8 cellular contexts compared by ENCODE assay signal in the genomic region with DNA sequence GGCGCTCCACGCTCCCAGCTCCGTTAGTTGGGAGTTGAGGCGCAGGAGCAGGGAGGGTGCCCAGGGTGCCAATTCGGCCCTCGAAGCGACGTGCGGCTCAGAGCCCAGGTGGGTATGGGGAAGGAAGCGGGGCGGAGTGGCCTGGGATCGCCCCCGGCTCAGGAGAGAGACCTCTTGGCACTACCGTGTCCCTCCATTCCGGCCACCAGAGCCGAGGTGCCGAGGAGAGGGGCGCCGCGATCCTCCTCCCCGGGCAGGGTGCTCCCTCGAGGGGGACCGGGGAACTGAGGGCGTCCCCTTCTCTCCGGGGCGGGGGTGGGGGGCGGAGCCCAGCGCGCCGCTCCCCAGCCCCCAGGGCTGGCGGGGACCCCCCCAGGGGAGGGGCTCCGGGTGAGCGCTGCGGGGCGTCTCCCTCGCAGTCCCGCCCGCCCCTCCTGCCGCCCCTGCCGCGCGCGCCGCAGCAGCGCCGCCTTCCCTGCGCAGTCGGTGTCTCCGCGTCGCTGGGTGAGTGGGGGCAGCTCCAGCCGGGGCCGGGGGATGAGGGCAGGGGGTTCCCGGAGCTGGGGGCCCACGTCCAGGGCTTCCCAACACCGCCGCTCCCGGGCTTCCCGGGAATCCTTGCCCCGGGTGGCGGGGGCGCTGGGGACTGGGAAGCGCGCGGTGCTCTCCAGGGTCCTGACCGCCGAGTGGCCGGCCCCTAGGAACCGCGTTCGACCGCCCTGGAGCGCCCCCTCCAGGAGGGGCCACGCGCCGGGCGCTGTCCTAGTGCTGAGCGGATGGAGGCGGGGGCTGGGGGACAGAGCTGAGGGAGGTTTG. TPM values are rescaled to one million over a fixed set of nuclear protein-coding genes. Genes with fewer than 3 reads are reported as not detected.
DNase-seq lines count a peak whose midpoint lies in the region; ATAC-seq and TF ChIP-seq lines count a peak whose summit lies in the region.

Gene HPCA (plus strand): TSS at position 480 of the 816 bp plus-strand sequence. CDS start 2,408 bp downstream, outside the sequence.

- ATAC-seq in omental fat pad (ENCODE audit: low FRiP score) = peak; percentile 54
- no peak for ATAC-seq in GM18858 (IDR thresholded peaks at IDR 0.05; ENCODE audit: unreplicated experiment)

- H3K79me2 ChIP-seq in KMS-11 (ENCODE audit: insufficient read depth, low read depth) = no peaks in the 10 kb centered on the region

- no peak within 1 kb of the TSS for H2AFZ ChIP-seq in KMS-11 (ENCODE audit: low read depth)

- no peaks in the 10 kb centered on the region for H3K4me1 ChIP-seq in KMS-11 (ENCODE audit: low read depth, poor library complexity, severe bottlenecking)

- H3K4me3 ChIP-seq in KMS-11 (IDR thresholded peaks at IDR 0.05; ENCODE audit: insufficient read depth, low read depth, low read length) = no peak within 1 kb of the TSS
- no peak within 1 kb of the TSS for H3K4me3 ChIP-seq in fibroblast of the aortic adventitia (ENCODE audit: low read depth, low read length)

- H3K9ac ChIP-seq in KMS-11 = no peak within 1 kb of the TSS

- peaks cover 19% of the 10 kb centered on the region; the same call in 1 of the 2 replicates for H3K27me3 ChIP-seq in KMS-11 (ENCODE audit: insufficient read depth, low read depth)

- no peaks in the 10 kb centered on the region for H3K36me3 ChIP-seq in KMS-11 (ENCODE audit: insufficient read depth)

- H3K4me2 ChIP-seq in KMS-11 = no peak within 1 kb of the TSS

- no peaks in the 10 kb centered on the region for H4K20me1 ChIP-seq in KMS-11 (ENCODE audit: insufficient read depth)

- peak; percentile 43 for TF ChIP-seq CTCF in KMS-11 (conservative IDR thresholded peaks at IDR 0.05; ENCODE audit: low read depth, low read length)
- TF ChIP-seq CTCF in fibroblast of the aortic adventitia (IDR thresholded peaks at IDR 0.05; ENCODE audit: insufficient read depth, low read length) = peak; percentile 68
- no peak for TF ChIP-seq CTCF in omental fat pad (IDR thresholded peaks at IDR 0.05)

- no peak within 1 kb of the TSS for H3K27ac ChIP-seq in KMS-11

- DNase-seq in DMS53 treated with DMSO at 0.1 percent for 48 hours (lab: John Stamatoyannopoulos, UW; ENCODE audit: unreplicated experiment) = peak; percentile 18
- peak; percentile 48 to 53 for DNase-seq in activated CD4-positive, alpha-beta T cell treated with anti-CD3 and anti-CD28 coated beads, Interleukin-2, amount 50 U/mL, for 48 hours
- peak; percentile 51 for DNase-seq in fibroblast of the aortic adventitia (ENCODE audit: low read depth)
- no peak for DNase-seq in omental fat pad (ENCODE audit: low spot score)
- DNase-seq in epidermal melanocyte (ENCODE audit: insufficient read length, low spot score) = no peak
- no peak for DNase-seq in NCI-H2029 treated with DMSO at 0.1 percent for 48 hours (lab: John Stamatoyannopoulos, UW)

RNA-seq across cellular contexts. Expression of gene HPCA, which starts in this region (rescaled TPM):
- total RNA-seq in fibroblast of the aortic adventitia (ENCODE audit: low replicate concordance) (0.49 TPM in 1 of 2 replicates, not detected in the other), omental fat pad (1 to 10 TPM in 1 of 4 donors, not detected in 3; 1.2 TPM)

Comparison
In these comparisons a context has a peak if more than half of its experiments do, and no peak if none do; other contexts are left out.
1. Peak in DNase-seq in fibroblast of the aortic adventitia; RNA of the gene not detected or under 1 TPM.
2. DNase-seq: peak in DMS53 treated with DMSO at 0.1 percent for 48 hours (single experiment) and activated CD4-positive, alpha-beta T cell treated with anti-CD3 and anti-CD28 coated beads, Interleukin-2, amount 50 U/mL, for 48 hours (2 of 2); none in omental fat pad (single experiment), epidermal melanocyte (single experiment) and NCI-H2029 treated with DMSO at 0.1 percent for 48 hours (single experiment).
3. CTCF ChIP-seq: peak in KMS-11 (single experiment) and fibroblast of the aortic adventitia (single experiment); none in omental fat pad (0 of 3).